ENCODE assay signal across 12 cellular contexts in the genomic region with DNA sequence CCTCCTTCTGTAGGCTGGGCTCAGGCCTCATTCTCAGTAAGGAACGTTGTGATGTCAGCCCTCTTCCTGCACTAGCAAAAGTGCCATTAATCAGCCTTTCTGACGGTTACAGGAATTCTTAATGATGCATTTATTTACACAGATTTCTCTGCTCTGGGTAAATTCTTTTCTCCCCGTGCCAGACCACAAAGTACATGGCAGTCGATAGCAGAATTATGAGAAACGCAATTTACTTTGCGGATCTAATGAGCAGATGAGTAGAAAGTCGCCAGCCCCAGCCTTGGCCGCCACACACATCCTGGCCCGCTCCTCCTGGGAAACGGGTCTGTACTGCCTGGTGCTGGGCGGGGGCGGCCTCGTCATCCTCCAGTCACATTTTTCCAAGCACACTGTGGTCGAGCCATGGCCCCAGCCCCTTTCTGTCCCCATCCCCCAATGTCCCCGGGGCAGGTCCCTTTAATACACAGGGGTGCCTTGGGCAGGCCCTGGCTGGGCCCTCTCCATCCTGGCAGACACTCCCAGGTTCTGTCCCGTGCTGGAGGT. TPM values are rescaled to one million over a fixed set of nuclear protein-coding genes. Genes with fewer than 3 reads are reported as not detected.
DNase-seq lines count a peak whose midpoint lies in the region; ATAC-seq and TF ChIP-seq lines count a peak whose summit lies in the region.
"Had no signal": no experiment of that assay in that cellular context is flagged by ENCODE, and none has a peak within 500 bp of the region (broad histone marks: within the 10 kb centered on the region; RNA-seq: fewer than 3 reads in every experiment).

No MANE protein-coding gene starts in this region.

- H3K27ac Mint-ChIP-seq in glutamatergic neuron (ENCODE audit: unreplicated experiment), result peak overlapping the region; percentile 17
- H3K27ac Mint-ChIP-seq: T-helper 1 cell treated with Interleukin-12 subunit alpha and Interleukin-12 subunit beta and Interleukin-4 antibody, amounts not matched to agents 30 μg/mL and 1 μg/mL, for 36 hours had no signal

- POLR2A ChIA-PET in AG04449 (lab: Yijun Ruan, JAX), result no interaction called here

- H3K36me3 Mint-ChIP-seq in glutamatergic neuron (ENCODE audit: unreplicated experiment), result no peaks in the 10 kb centered on the region
- H3K36me3 Mint-ChIP-seq: CD8-positive, alpha-beta memory T cell had no signal

- no peak overlapping the region for H3K4me3 Mint-ChIP-seq in glutamatergic neuron (ENCODE audit: unreplicated experiment)
- H3K4me3 Mint-ChIP-seq: CD8-positive, alpha-beta memory T cell; T-helper 1 cell treated with Interleukin-12 subunit alpha and Interleukin-12 subunit beta and Interleukin-4 antibody, amounts not matched to agents 30 μg/mL and 1 μg/mL, for 36 hours had no signal

- ATAC-seq in GM21526 (IDR thresholded peaks at IDR 0.05; ENCODE audit: low FRiP score, unreplicated experiment) (no peak), GM21447 (IDR thresholded peaks at IDR 0.05; ENCODE audit: unreplicated experiment) (no peak), GM21515 (IDR thresholded peaks at IDR 0.05; ENCODE audit: unreplicated experiment) (no peak)

- no peaks in the 10 kb centered on the region for H3K4me1 Mint-ChIP-seq in glutamatergic neuron (ENCODE audit: low read depth, unreplicated experiment)

- peaks cover 7% of the 10 kb centered on the region for H3K9me3 Mint-ChIP-seq in glutamatergic neuron (ENCODE audit: unreplicated experiment)
- H3K9me3 Mint-ChIP-seq: CD8-positive, alpha-beta memory T cell had no signal

- no peaks in the 10 kb centered on the region for H3K27me3 Mint-ChIP-seq in glutamatergic neuron (ENCODE audit: unreplicated experiment)

- CTCF ChIA-PET in AG04449 (lab: Yijun Ruan, JAX), result no interaction called here

- DNase-seq in AG04449 (ENCODE audit: low read depth, low spot score) (peak; percentile 47), EL (peak; percentile 52), RPMI8226 (peak; percentile 56), glutamatergic neuron (peak; percentile 21), DMS53 (lab: John Stamatoyannopoulos, UW) (no peak)
- DNase-seq: NCI-H524 treated with DMSO at 0.1 percent for 48 hours had no signal

- no peak overlapping the region for H3K4me3 ChIP-seq in AG04449 (ENCODE audit: low read depth, low read length)
- H3K4me3 ChIP-seq: smooth muscle cell had no signal

- TF ChIP-seq CTCF in AG04449 (IDR thresholded peaks at IDR 0.05; ENCODE audit: insufficient read depth, low read length, missing control alignments) (no peak), glutamatergic neuron (IDR thresholded peaks at IDR 0.05; ENCODE audit: partially characterized antibody, unreplicated experiment) (no peak)

RNA-seq across cellular contexts. Expression of gene NOC4L, which starts 25.9 kb away (rescaled TPM):
- 17.8 TPM for total RNA-seq in glutamatergic neuron (ENCODE audit: unreplicated experiment)

RNA-seq across cellular contexts. Expression of gene DDX51, which starts 26.0 kb away (rescaled TPM):
- total RNA-seq in glutamatergic neuron (ENCODE audit: unreplicated experiment), result 24.9 TPM
